In the genomic region with DNA sequence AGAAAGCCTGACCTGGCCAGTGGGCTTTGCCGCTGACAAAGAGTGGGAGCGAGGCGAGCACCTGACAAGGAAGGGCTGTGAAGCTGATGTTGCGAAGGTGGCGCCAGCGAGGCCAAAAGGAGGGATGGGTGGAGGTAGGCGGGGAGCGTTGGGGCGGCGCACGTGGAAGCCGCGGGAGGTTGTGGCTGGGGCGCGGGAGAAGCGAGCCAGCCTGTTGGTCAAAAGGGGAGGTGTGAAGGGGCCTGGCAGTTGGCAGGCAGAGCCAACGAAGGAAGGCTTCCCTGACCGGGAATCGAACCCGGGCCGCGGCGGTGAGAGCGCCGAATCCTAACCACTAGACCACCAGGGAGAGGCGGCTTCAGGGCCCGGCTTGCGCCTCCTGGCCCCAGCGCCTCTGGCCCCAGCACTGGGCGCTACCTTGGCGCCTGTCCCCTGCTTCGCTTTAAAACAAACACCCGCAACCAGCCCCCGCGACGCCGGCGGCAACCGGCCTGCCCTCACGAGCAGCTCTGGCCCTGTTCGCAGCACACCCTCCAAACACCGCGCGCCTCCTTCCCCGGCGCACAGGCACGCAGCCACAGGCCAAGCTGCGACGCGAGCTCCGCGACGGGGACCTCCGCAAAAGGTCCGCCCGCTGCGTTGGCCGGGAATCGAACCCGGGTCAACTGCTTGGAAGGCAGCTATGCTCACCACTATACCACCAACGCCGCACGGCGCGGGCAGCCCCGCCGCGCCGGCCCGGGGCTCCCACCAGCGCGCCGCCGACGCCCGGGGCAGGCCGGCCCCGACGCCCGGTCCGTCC, we compare ENCODE assay signal across 9 cellular contexts. TPM values are rescaled to one million over a fixed set of nuclear protein-coding genes. Genes with fewer than 3 reads are reported as not detected.
DNase-seq lines count a peak whose midpoint lies in the region; ATAC-seq and TF ChIP-seq lines count a peak whose summit lies in the region.
"Not testable (repeated sequence)": the region's sequence is repeated elsewhere in the genome, so short reads cannot be mapped to it uniquely, and the experiment has no call there.
"Had no signal": no experiment of that assay in that cellular context is flagged by ENCODE, and none has a peak within 500 bp of the region (broad histone marks: within the 10 kb centered on the region; RNA-seq: fewer than 3 reads in every experiment).

No MANE protein-coding gene starts in this region.

- H3K36me3 ChIP-seq in DND-41 (ENCODE audit: insufficient read depth, low read length); psoas muscle (ENCODE audit: insufficient read depth in 1 of 2, low read depth in 1 of 2): not testable (repeated sequence)

- H3K9me3 Mint-ChIP-seq in WTC11: not testable (repeated sequence)

- peaks cover 24% of the 10 kb centered on the region for H3K27me3 Mint-ChIP-seq in WTC11 (ENCODE audit: low read depth)

- not testable (repeated sequence) for H3K4me3 ChIP-seq in DND-41 (ENCODE audit: low read depth in 1 of 2, low read length in 2 of 2); psoas muscle

- H2AFZ ChIP-seq in DND-41 (ENCODE audit: low read depth, low read length): not testable (repeated sequence)

- H3K27ac Mint-ChIP-seq in WTC11: not testable (repeated sequence)

- H3K4me1 Mint-ChIP-seq in WTC11: peaks cover 22% of the 10 kb centered on the region

- intact Hi-C loops in Right ventricle myocardium superior (cut with DNase I); psoas muscle (cut with DNase I): not testable (repeated sequence)

- not testable (repeated sequence) for H3K9me3 ChIP-seq in DND-41 (ENCODE audit: insufficient read depth, low read length, severe bottlenecking); psoas muscle

- not testable (repeated sequence) for H3K27ac ChIP-seq in DND-41 (ENCODE audit: low read length); psoas muscle

- H3K4me1 ChIP-seq in DND-41 (ENCODE audit: insufficient read depth, low read length); psoas muscle: not testable (repeated sequence)

- not testable (repeated sequence) for H3K36me3 Mint-ChIP-seq in WTC11

- ATAC-seq in DND-41 (ENCODE audit: insufficient read depth, low read depth) (peak; percentile 22; the same call in 1 of the 3 replicates), GM19328 (IDR thresholded peaks at IDR 0.05; ENCODE audit: unreplicated experiment) (peak; percentile 57), GM21619 (IDR thresholded peaks at IDR 0.05; ENCODE audit: unreplicated experiment) (peak; percentile 67), HG02938 (IDR thresholded peaks at IDR 0.05; ENCODE audit: unreplicated experiment) (peak; percentile 70), HG03354 (IDR thresholded peaks at IDR 0.05; ENCODE audit: poor library complexity, severe bottlenecking, unreplicated experiment) (peak; percentile 78), WTC11 (peak; percentile 79), Right ventricle myocardium superior (ENCODE audit: poor library complexity) (peak; percentile 51), psoas muscle (peak; percentile 73 to 87 (median 78))

- H3K4me2 ChIP-seq in DND-41 (ENCODE audit: insufficient read depth, low read length): not testable (repeated sequence)

- not testable (repeated sequence) for H3K4me3 Mint-ChIP-seq in WTC11

- POLR2A ChIA-PET in WTC11 (lab: Charles Lee): not testable (repeated sequence)

- not testable (repeated sequence) for DNase-seq in DND-41; WTC11 (ENCODE audit: low spot score); Right ventricle myocardium superior; psoas muscle

- H3K27me3 ChIP-seq in DND-41 (ENCODE audit: insufficient read depth, low read length, poor library complexity): not testable (repeated sequence)
- H3K27me3 ChIP-seq in psoas muscle (ENCODE audit: insufficient read depth in 3 of 3, low read length in 2 of 3): peaks cover 0 to 22% (median 13%) of the 10 kb centered on the region in 3 donors

- CTCF ChIA-PET in WTC11 (lab: Charles Lee): not testable (repeated sequence)

- not testable (repeated sequence) for TF ChIP-seq CTCF in DND-41 (IDR thresholded peaks at IDR 0.05; ENCODE audit: borderline replicate concordance, extremely low read depth, low read length, poor library complexity, severe bottlenecking); WTC11 (IDR thresholded peaks at IDR 0.05); psoas muscle (IDR thresholded peaks at IDR 0.05)

- not testable (repeated sequence) for H3K9ac ChIP-seq in DND-41 (ENCODE audit: low read depth, low read length)

- H3K79me2 ChIP-seq in DND-41 (ENCODE audit: insufficient read depth, low read length): not testable (repeated sequence)

- not testable (repeated sequence) for H4K20me1 ChIP-seq in DND-41 (ENCODE audit: insufficient read depth, low read length)

- no CpG with 5 or more reads among the region's 81 CpGs for WGBS in psoas muscle, 3 donors

RNA-seq across cellular contexts. Expression of gene FCGR2A, which starts 35.9 kb away (rescaled TPM):
- total RNA-seq in WTC11 (2021) (0.74 to 1.1 TPM (median 0.80 TPM) in 3 replicates), Right ventricle myocardium superior (13.6 TPM), psoas muscle (10 to 100 TPM in 1 of 4 donors, 1 to 10 TPM in 3; 6.6 to 11.6 (median 7.3) TPM)
- polyA plus RNA-seq in psoas muscle: 1 to 10 TPM; 1.1 to 2.5 (median 1.2) TPM
- total RNA-seq: endothelial cell of umbilical vein had no signal
- polyA plus RNA-seq: endothelial cell of umbilical vein had no signal

RNA-seq across cellular contexts. Expression of gene HSPA6, which starts 55.0 kb away (rescaled TPM):
- 0.16 to 0.22 TPM in 2 of 3 replicates, not detected in the other for total RNA-seq in WTC11 (2021)
- 1.3 TPM for total RNA-seq in Right ventricle myocardium superior
- total RNA-seq in psoas muscle: 10 to 100 TPM in 1 of 4 donors, 1 to 10 TPM in 2, under 1 TPM in 1; 0.49 to 37.7 (median 5.7) TPM
- polyA plus RNA-seq in psoas muscle: under 1 TPM; 0.32 to 0.98 (median 0.85) TPM

Comparison
In these comparisons a context has a peak if more than half of its experiments do, and no peak if none do; other contexts are left out.
1. ATAC-seq: peak in every context shown above with its lines; median percentile 79 in WTC11; 78 in HG03354; 78 in psoas muscle; 70 in HG02938; 67 in GM21619; 57 in GM19328; 51 in Right ventricle myocardium superior; 22 in DND-41.